ENCODE assay signal across 1 cellular context in genomic region chr6:35258336-35258735, GRCh38.
TF ChIP-seq lines count a peak whose summit lies in the region.

No MANE protein-coding gene starts in this region.

TF ChIP-seq in WTC11, 78 proteins besides CTCF, POLR2A, EP300 and RAD21 (continued from another document):
- no peak for TF ChIP-seq PRDM15 (CRISPR knock-in tag; IDR thresholded peaks at IDR 0.05)
